31 cellular contexts compared by ENCODE assay signal in the genomic region with DNA sequence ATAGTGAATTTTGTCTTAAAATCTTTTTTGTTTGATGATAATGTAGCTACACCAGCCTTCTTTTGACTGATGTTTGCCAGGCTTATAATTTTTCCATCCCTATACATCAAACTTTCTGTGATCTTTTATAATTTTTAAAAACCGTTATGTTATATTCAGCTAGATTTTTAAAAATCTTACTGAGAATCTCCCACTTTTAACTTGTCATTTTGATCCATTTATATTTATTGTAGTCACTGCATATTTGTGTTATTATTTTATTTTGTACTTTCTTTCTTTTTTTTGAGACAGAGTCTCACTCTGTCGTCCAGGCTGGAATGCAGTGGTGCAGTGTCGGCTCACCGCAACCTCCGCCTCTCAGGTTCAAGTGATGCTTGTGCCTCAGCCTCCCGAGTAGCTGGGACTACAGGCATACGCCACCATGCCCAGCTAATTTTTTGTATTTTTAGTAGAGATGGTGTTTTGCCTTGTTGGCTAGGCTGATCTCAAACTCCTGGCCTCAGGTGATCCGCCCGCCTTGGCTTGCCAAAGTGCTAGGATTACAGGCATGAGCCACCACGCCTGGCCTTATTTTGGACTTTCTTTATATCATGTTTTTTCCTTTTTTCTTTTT. TPM values are rescaled to one million over a fixed set of nuclear protein-coding genes. Genes with fewer than 3 reads are reported as not detected.
"Had no signal": no experiment of that assay in that cellular context is flagged by ENCODE, and none has a peak within 500 bp of the region (broad histone marks: within the 10 kb centered on the region; RNA-seq: fewer than 3 reads in every experiment).

No MANE protein-coding gene starts in this region.

- H3K27me3 ChIP-seq: ascending aorta had no signal

- ATAC-seq: activated CD8-positive, alpha-beta T cell treated with anti-CD3 and anti-CD28 coated beads for 36 hours; activated naive CD4-positive, alpha-beta T cell treated with anti-CD3 and anti-CD28 coated beads, Interleukin-2, amount 50 U/mL, for 72 hours had no signal

- H3K4me3 ChIP-seq: ascending aorta had no signal

- H3K4me1 ChIP-seq: ascending aorta had no signal

- H3K27ac ChIP-seq: ascending aorta, VCaP had no signal

- FAIRE-seq: colon, TTC549 had no signal

- DNase-seq: activated B cell treated with CpG ODN at 0.5 μM for 24 hours; activated CD4-positive, alpha-beta memory T cell treated with anti-CD3 and anti-CD28 coated beads for 36 hours; activated CD4-positive, alpha-beta T cell treated with anti-CD3 and anti-CD28 coated beads for 4 hours; activated CD4-positive, alpha-beta T cell treated with anti-CD3 and anti-CD28 coated beads, Interleukin-2, amount 10 ng/mL, durations not matched to agents 24 days and 14 days; activated CD4-positive, alpha-beta T cell treated with anti-CD3 and anti-CD28 coated beads, Interleukin-2, amount 50 U/mL, for 1 hour; activated CD4-positive, alpha-beta T cell treated with anti-CD3 and anti-CD28 coated beads, Interleukin-2, amount 50 U/mL, for 4 hours; activated CD4-positive, CD25-positive, alpha-beta regulatory T cell treated with anti-CD3 and anti-CD28 coated beads, Interleukin-2, amount 50 U/mL, for 72 hours; activated CD8-positive, alpha-beta memory T cell treated with anti-CD3 and anti-CD28 coated beads, Interleukin-2, amount 50 U/mL, for 4 hours; activated CD8-positive, alpha-beta T cell treated with anti-CD3 and anti-CD28 coated beads for 36 hours; activated effector memory CD4-positive, alpha-beta T cell treated with Interleukin-2 at 50 U/mL for 16 hours; activated gamma-delta T cell; activated naive CD4-positive, alpha-beta T cell; activated naive CD4-positive, alpha-beta T cell treated with anti-CD3 and anti-CD28 coated beads for 36 hours; activated naive CD4-positive, alpha-beta T cell treated with anti-CD3 and anti-CD28 coated beads, Interleukin-2, amount 50 U/mL, for 16 hours; activated naive CD8-positive, alpha-beta T cell treated with anti-CD3 and anti-CD28 coated beads for 36 hours; activated T-cell treated with anti-CD3 and anti-CD28 coated beads for 4 hours; activated T-cell treated with anti-CD3 and anti-CD28 coated beads, Interleukin-2, amount 50 U/mL, for 1 hour; activated T-cell treated with anti-CD3 and anti-CD28 coated beads, Interleukin-2, amount 50 U/mL, for 48 hours; amygdala; anterior cingulate cortex; central memory CD4-positive, alpha-beta T cell; T-helper 1 cell; T-helper 2 cell; T-helper 9 cell had no signal

RNA-seq across cellular contexts. Expression of a gene that starts 48.6 kb away (rescaled TPM):
- total RNA-seq: activated B cell treated with CpG ODN at 0.5 μM for 24 hours; activated CD4-positive, alpha-beta memory T cell treated with anti-CD3 and anti-CD28 coated beads for 36 hours; activated CD4-positive, alpha-beta T cell treated with anti-CD3 and anti-CD28 coated beads, Interleukin-2, amount 10 ng/mL, durations not matched to agents 24 days and 14 days; activated CD8-positive, alpha-beta memory T cell treated with anti-CD3 and anti-CD28 coated beads for 36 hours; activated T-helper 2 cell treated with anti-CD3 and anti-CD28 coated beads, Interferon-gamma antibody, Interleukin-2, Interleukin-4, amounts not matched to agents 10 μg/mL and 5 μg/mL and 100 μg/mL, durations not matched to agents 14 hours and 24 hours and 36 hours had no signal
